Comparison of ENCODE assay signal across 8 cellular contexts in the genomic region with DNA sequence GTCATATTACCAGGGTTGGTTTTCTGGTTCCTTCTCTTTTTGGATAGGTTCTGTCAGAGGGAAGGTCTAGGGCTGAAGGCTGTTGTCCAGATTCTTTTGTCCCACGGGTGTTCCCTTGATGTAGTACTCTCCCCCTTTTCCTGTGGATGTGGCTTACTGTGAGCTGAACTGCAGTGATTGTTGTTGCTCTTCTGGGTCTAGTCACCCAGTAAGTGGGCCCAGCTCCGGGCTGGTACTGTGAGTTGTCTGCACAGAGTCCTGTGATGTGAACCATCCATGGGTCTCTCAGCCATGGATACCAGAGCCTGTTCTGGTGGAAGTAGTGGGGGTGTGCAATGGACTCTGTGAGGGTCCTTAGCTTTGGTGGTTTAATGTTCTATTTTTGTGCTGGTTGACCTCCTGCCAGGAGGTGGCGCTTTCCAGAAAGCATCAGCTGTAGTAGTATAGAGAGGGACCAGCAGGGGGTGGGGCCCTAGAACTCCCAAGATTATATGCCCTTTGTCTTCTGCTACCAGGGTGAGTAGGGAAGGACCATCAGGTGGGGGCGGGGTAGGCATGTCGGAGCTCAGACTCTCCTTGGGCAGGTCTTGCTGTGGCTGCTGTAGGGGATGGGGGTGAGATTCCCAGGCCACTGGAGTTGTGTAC.
DNase-seq lines count a peak whose midpoint lies in the region; FAIRE-seq and TF ChIP-seq lines count a peak whose summit lies in the region.
"Not testable (repeated sequence)": the region's sequence is repeated elsewhere in the genome, so short reads cannot be mapped to it uniquely, and the experiment has no call there.

No MANE protein-coding gene starts in this region.

- not testable (repeated sequence) for H4K5ac ChIP-seq in mesendoderm (ENCODE audit: low read length)

- not testable (repeated sequence) for H2BK15ac ChIP-seq in mesendoderm (replicated peaks; ENCODE audit: low read depth)

- H2BK120ac ChIP-seq in mesendoderm (ENCODE audit: low read depth, low read length), result not testable (repeated sequence)

- TF ChIP-seq POLR2A in erythroblast (IDR thresholded peaks at IDR 0.05; ENCODE audit: low read length), result not testable (repeated sequence)

- not testable (repeated sequence) for H3K18ac ChIP-seq in mesendoderm (ENCODE audit: low read length)

- not testable (repeated sequence) for H3K36me3 ChIP-seq in Caco-2 (ENCODE audit: control insufficient read depth, insufficient read depth, low read length); KMS-11 (ENCODE audit: insufficient read depth); OCI-LY7 (ENCODE audit: insufficient read depth, low read length); astrocyte (ENCODE audit: insufficient read depth, low read length); mesendoderm (ENCODE audit: control insufficient read depth, insufficient read depth, low read length)

- not testable (repeated sequence) for H3K56ac ChIP-seq in mesendoderm (ENCODE audit: low read length)

- not testable (repeated sequence) for FAIRE-seq in astrocyte (lab: Jason Lieb, UNC)

- not testable (repeated sequence) for H3K4me1 Mint-ChIP-seq in Caco-2 (ENCODE audit: low read depth, unreplicated experiment); astrocyte (ENCODE audit: low read depth, unreplicated experiment)
- H3K4me1 Mint-ChIP-seq in type B pancreatic cell (ENCODE audit: unreplicated experiment), result peaks cover 11% of the 10 kb centered on the region

- CTCF ChIA-PET in Caco-2 (lab: Charles Lee), result interaction anchor here (0.6 to 0.9 kb wide), 3 partner anchors 70 to 401 kb away, joined by 3 to 4 read pairs (median 3); no protein-coding TSS in a partner anchor
- CTCF ChIA-PET in OCI-LY7 (lab: Charles Lee; ENCODE audit: unreplicated experiment), result not testable (repeated sequence)

- not testable (repeated sequence) for H3K4me1 ChIP-seq in Caco-2; astrocyte (ENCODE audit: insufficient read depth, low read length); mesendoderm (ENCODE audit: control insufficient read depth, low read depth, low read length)
- H3K4me1 ChIP-seq in KMS-11 (ENCODE audit: low read depth, poor library complexity, severe bottlenecking) (peaks cover 15% of the 10 kb centered on the region), OCI-LY7 (ENCODE audit: insufficient read depth, low read length, poor library complexity, severe bottlenecking) (peaks cover 13% of the 10 kb centered on the region)

- H4K20me1 ChIP-seq in KMS-11 (ENCODE audit: insufficient read depth); OCI-LY7 (ENCODE audit: insufficient read depth, low read length); astrocyte (ENCODE audit: insufficient read depth, low read length): not testable (repeated sequence)

- H3K27me3 Mint-ChIP-seq in Caco-2 (ENCODE audit: insufficient read depth, unreplicated experiment), result peaks cover 22% of the 10 kb centered on the region
- peaks cover 33% of the 10 kb centered on the region for H3K27me3 Mint-ChIP-seq in astrocyte (ENCODE audit: low read depth, unreplicated experiment)
- peaks cover 29% of the 10 kb centered on the region for H3K27me3 Mint-ChIP-seq in type B pancreatic cell

- POLR2A ChIA-PET in Caco-2 (lab: Charles Lee), result not testable (repeated sequence)
- POLR2A ChIA-PET in OCI-LY7 (lab: Charles Lee), result interaction anchor here (1.1 kb wide), 2 partner anchors 12 to 23 kb away, joined by 3 read pairs; no protein-coding TSS in a partner anchor

- not testable (repeated sequence) for H3K27me3 ChIP-seq in Caco-2 (replicated peaks; ENCODE audit: control insufficient read depth, insufficient read depth, low read length); KMS-11 (ENCODE audit: insufficient read depth, low read depth); astrocyte (ENCODE audit: insufficient read depth, low read length); mesendoderm (ENCODE audit: insufficient read depth, low read length, poor library complexity)

- H3K9me3 Mint-ChIP-seq in Caco-2 (ENCODE audit: unreplicated experiment); astrocyte (ENCODE audit: unreplicated experiment); type B pancreatic cell: not testable (repeated sequence)

- H3K9ac ChIP-seq in KMS-11; astrocyte (ENCODE audit: low read length); mesendoderm (ENCODE audit: low read length): not testable (repeated sequence)

- not testable (repeated sequence) for H2AK5ac ChIP-seq in mesendoderm (ENCODE audit: low read length)

- H3K27ac ChIP-seq in KMS-11; OCI-LY7 (ENCODE audit: low read depth, low read length, poor library complexity, severe bottlenecking); astrocyte (ENCODE audit: low read depth, low read length); mesendoderm (ENCODE audit: low read depth, low read length): not testable (repeated sequence)

- H3K4ac ChIP-seq in mesendoderm (ENCODE audit: low read depth, low read length), result not testable (repeated sequence)

- not testable (repeated sequence) for H4K8ac ChIP-seq in mesendoderm (ENCODE audit: low read depth, low read length)

- WGBS in mesendoderm (ENCODE audit: extremely low coverage, insufficient coverage, low lambda C conversion rate), result no CpG with 5 or more reads among the region's 5 CpGs

- not testable (repeated sequence) for H3K9me2 ChIP-seq in OCI-LY7 (ENCODE audit: insufficient read depth, low read length)

- not testable (repeated sequence) for H3K27ac Mint-ChIP-seq in Caco-2 (ENCODE audit: unreplicated experiment); astrocyte (ENCODE audit: unreplicated experiment); type B pancreatic cell

- BruUV-seq in Caco-2 (replicated peaks; lab: Mats Ljungman, UMichigan); OCI-LY7 (replicated peaks; lab: Mats Ljungman, UMichigan): not testable (repeated sequence)

- H3K79me1 ChIP-seq in mesendoderm (ENCODE audit: low read length), result not testable (repeated sequence)

- not testable (repeated sequence) for H3K9me3 ChIP-seq in Caco-2; OCI-LY7 (ENCODE audit: low read length); astrocyte (ENCODE audit: insufficient read depth, low read depth, low read length)

- H3K4me3 Mint-ChIP-seq in Caco-2 (ENCODE audit: unreplicated experiment); astrocyte (ENCODE audit: unreplicated experiment); type B pancreatic cell: not testable (repeated sequence)

- not testable (repeated sequence) for H3K36me3 Mint-ChIP-seq in Caco-2 (ENCODE audit: insufficient read depth, unreplicated experiment); astrocyte (ENCODE audit: low read depth, unreplicated experiment); type B pancreatic cell

- intact Hi-C loops in Caco-2 (cut with micrococcal nuclease; ENCODE audit: unreplicated experiment); OCI-LY7 (cut with micrococcal nuclease; ENCODE audit: unreplicated experiment): not testable (repeated sequence)

- peak overlapping the region; percentile 5; the same call in 1 of the 2 replicates for H2AFZ ChIP-seq in KMS-11 (ENCODE audit: low read depth)
- H2AFZ ChIP-seq in OCI-LY7 (ENCODE audit: low read length); astrocyte (ENCODE audit: low read depth, low read length): not testable (repeated sequence)

- not testable (repeated sequence) for H3K79me2 ChIP-seq in KMS-11 (ENCODE audit: insufficient read depth, low read depth); OCI-LY7 (ENCODE audit: insufficient read depth, low read depth, low read length); astrocyte (ENCODE audit: insufficient read depth, low read length); mesendoderm (ENCODE audit: control insufficient read depth, insufficient read depth, low read length)

- TF ChIP-seq CTCF in Caco-2 (IDR thresholded peaks at IDR 0.05; ENCODE audit: insufficient read depth in 1 of 2, low read depth in 1 of 2, low read length in 1 of 2, severe bottlenecking in 1 of 2, unreplicated experiment in 1 of 2) (peak; percentile 19 to 21), GM12873 (IDR thresholded peaks at IDR 0.05; ENCODE audit: insufficient read depth, low read depth, low read length, missing control alignments) (peak; percentile 42), KMS-11 (conservative IDR thresholded peaks at IDR 0.05; ENCODE audit: low read depth, low read length) (peak; percentile 51), OCI-LY7 (conservative IDR thresholded peaks at IDR 0.05; ENCODE audit: low read length) (peak; percentile 58), astrocyte (IDR thresholded peaks at IDR 0.05; ENCODE audit: insufficient read depth, low read depth, low read length) (peak; percentile 8), type B pancreatic cell (conservative IDR thresholded peaks at IDR 0.05) (peak; percentile 36)

- H3K4me3 ChIP-seq in Caco-2 (ENCODE audit: low read depth, low read length); KMS-11 (IDR thresholded peaks at IDR 0.05; ENCODE audit: insufficient read depth, low read depth, low read length); OCI-LY7 (ENCODE audit: low read depth, low read length, poor library complexity, severe bottlenecking); astrocyte (ENCODE audit: insufficient read depth, low read depth, low read length); mesendoderm (ENCODE audit: low read length): not testable (repeated sequence)

- not testable (repeated sequence) for H2BK5ac ChIP-seq in mesendoderm (ENCODE audit: low read length)

- DNase-seq in Caco-2; OCI-LY7 (ENCODE audit: low spot score); astrocyte (ENCODE audit: low read depth); type B pancreatic cell (ENCODE audit: extremely low spot score, unreplicated experiment): not testable (repeated sequence)
- DNase-seq in erythroblast (lab: John Stamatoyannopoulos, UW) (peak; percentile 6 to 26), mesendoderm (peak; percentile 66)

- not testable (repeated sequence) for H3K4me2 ChIP-seq in KMS-11; OCI-LY7 (ENCODE audit: low read length); astrocyte (ENCODE audit: low read length); mesendoderm (ENCODE audit: low read length)

- not testable (repeated sequence) for H3K23ac ChIP-seq in mesendoderm (ENCODE audit: low read length)

Comparison
In these comparisons a context has a peak if more than half of its experiments do, and no peak if none do; other contexts are left out.
1. CTCF ChIP-seq: peak in every context shown above with its lines; median percentile 58 in OCI-LY7; 51 in KMS-11; 42 in GM12873; 36 in type B pancreatic cell; 20 in Caco-2; 8 in astrocyte.